Comparison of ENCODE assay signal across 19 cellular contexts in genomic region chr4:152528060-152528459, GRCh38. TPM values are rescaled to one million over a fixed set of nuclear protein-coding genes. Genes with fewer than 3 reads are reported as not detected.
A peak's percentile ranks its signal among the peaks of the same experiment; 100 is the strongest.
DNase-seq lines count a peak whose midpoint lies in the region; ATAC-seq, FAIRE-seq and TF ChIP-seq lines count a peak whose summit lies in the region.
"Had no signal": no experiment of that assay in that cellular context is flagged by ENCODE, and none has a peak within 500 bp of the region (broad histone marks: within the 10 kb centered on the region; RNA-seq: fewer than 3 reads in every experiment).

No MANE protein-coding gene starts in this region.

- WGBS in hepatocyte (ENCODE audit: low lambda C conversion rate, missing lambda C conversion rate) = 79% methylated on average over 2 of the region's 2 CpGs
- WGBS in small intestine, 3 donors = 50 to 65% (median 59%) methylated on average over 2 of the region's 2 CpGs

- H3K4me1 Mint-ChIP-seq in activated CD8-positive, alpha-beta T cell treated with anti-CD3 and anti-CD28 coated beads for 36 hours (ENCODE audit: low read depth) = peaks cover 66% of the 10 kb centered on the region
- peaks cover 54% of the 10 kb centered on the region for H3K4me1 Mint-ChIP-seq in activated CD8-positive, alpha-beta T cell treated with anti-CD3 and anti-CD28 coated beads, Interleukin-2, amount 10 ng/mL, durations not matched to agents 7 days and 5 days (ENCODE audit: low read depth)
- peaks cover 48% of the 10 kb centered on the region for H3K4me1 Mint-ChIP-seq in T-helper 17 cell
- peaks cover 67% of the 10 kb centered on the region for H3K4me1 Mint-ChIP-seq in stimulated activated effector memory CD8-positive, alpha-beta T cell treated with anti-CD3 and anti-CD28 coated beads, Interleukin-12 subunit alpha, Interleukin-12 subunit beta, amount 100 ng/mL, for 72 hours

- CTCF ChIA-PET in activated CD8-positive, alpha-beta T cell treated with anti-CD3 and anti-CD28 coated beads for 36 hours (lab: Charles Lee) = no interaction called here
- CTCF ChIA-PET in activated CD8-positive, alpha-beta T cell treated with anti-CD3 and anti-CD28 coated beads, Interleukin-2, amount 10 ng/mL, durations not matched to agents 7 days and 5 days (lab: Charles Lee) = no interaction called here

- peaks cover 100% of the 10 kb centered on the region for H3K79me2 ChIP-seq in hepatocyte

- POLR2A ChIA-PET in activated CD8-positive, alpha-beta T cell treated with anti-CD3 and anti-CD28 coated beads for 36 hours (lab: Charles Lee) = interaction anchor here (3.1 kb wide), 1 partner anchor 8 kb away, joined by 14 read pairs; the partner anchor contains the start of gene FBXW7
- POLR2A ChIA-PET in activated CD8-positive, alpha-beta T cell treated with anti-CD3 and anti-CD28 coated beads, Interleukin-2, amount 10 ng/mL, durations not matched to agents 7 days and 5 days (lab: Charles Lee) = no interaction called here

- peak overlapping the region; percentile 30 for H3K4me2 ChIP-seq in hepatocyte
- H3K4me2 ChIP-seq: BLaER1 had no signal

- H3K36me3 ChIP-seq in hepatocyte (replicated peaks; ENCODE audit: insufficient read depth, low read depth) (no peaks in the 10 kb centered on the region), small intestine (ENCODE audit: control insufficient read depth in 2 of 2, insufficient read depth in 2 of 2, low read length in 2 of 2) (no peaks in the 10 kb centered on the region)

- H3K27me3 ChIP-seq in hepatocyte (no peaks in the 10 kb centered on the region), small intestine (ENCODE audit: control insufficient read depth in 2 of 2, insufficient read depth in 2 of 2, low read length in 2 of 2) (no peaks in the 10 kb centered on the region)
- H3K27me3 ChIP-seq: BLaER1, SJSA1 had no signal

- no peaks in the 10 kb centered on the region for H3K9me2 ChIP-seq in hepatocyte (replicated peaks; ENCODE audit: insufficient read depth)

- intact Hi-C loops in activated CD8-positive, alpha-beta T cell treated with anti-CD3 and anti-CD28 coated beads for 36 hours (cut with micrococcal nuclease) = no loop called here

- peaks cover 30% of the 10 kb centered on the region for H4K20me1 ChIP-seq in hepatocyte (ENCODE audit: insufficient read depth, poor library complexity, severe bottlenecking)

- H3K4me1 ChIP-seq in hepatocyte (ENCODE audit: insufficient read depth) (no peaks in the 10 kb centered on the region), small intestine (ENCODE audit: control insufficient read depth in 2 of 2, insufficient read depth in 1 of 2, low read depth in 1 of 2, low read length in 1 of 2) (peaks cover 6 to 10% of the 10 kb centered on the region in 2 donors)

- no peak overlapping the region for H3K27ac Mint-ChIP-seq in activated CD8-positive, alpha-beta T cell treated with anti-CD3 and anti-CD28 coated beads for 36 hours
- H3K27ac Mint-ChIP-seq in activated CD8-positive, alpha-beta T cell treated with anti-CD3 and anti-CD28 coated beads, Interleukin-2, amount 10 ng/mL, durations not matched to agents 7 days and 5 days = no peak overlapping the region
- peak overlapping the region; percentile 37 for H3K27ac Mint-ChIP-seq in T-helper 17 cell
- H3K27ac Mint-ChIP-seq in stimulated activated effector memory CD8-positive, alpha-beta T cell treated with anti-CD3 and anti-CD28 coated beads, Interleukin-12 subunit alpha, Interleukin-12 subunit beta, amount 100 ng/mL, for 72 hours = no peak overlapping the region

- DNase-seq in activated CD8-positive, alpha-beta T cell treated with anti-CD3 and anti-CD28 coated beads for 36 hours = no peak
- no peak for DNase-seq in activated CD8-positive, alpha-beta T cell treated with anti-CD3 and anti-CD28 coated beads, Interleukin-2, amount 10 ng/mL, durations not matched to agents 7 days and 5 days
- DNase-seq in T-helper 17 cell = no peak
- no peak for DNase-seq in hepatocyte (ENCODE audit: low spot score)
- DNase-seq in small intestine = peak; percentile 40
- no peak for DNase-seq in stimulated activated effector memory CD8-positive, alpha-beta T cell treated with anti-CD3 and anti-CD28 coated beads, Interleukin-12 subunit alpha, Interleukin-12 subunit beta, amount 100 ng/mL, for 72 hours (ENCODE audit: low spot score in 2 of 2)
- DNase-seq in stimulated activated CD4-positive, alpha-beta T cell treated with anti-CD3 and anti-CD28 coated beads, Interleukin-4, amount 100 ng/mL, for 1 hour = no peak
- no peak for DNase-seq in pons (ENCODE audit: low spot score)
- DNase-seq: CD8-positive, alpha-beta memory T cell; GM23248; KG1; NCI-H1105 treated with DMSO at 0.1 percent for 48 hours; NCI-H2029; NCI-H2171 treated with DMSO at 0.1 percent for 48 hours; NCI-H510A treated with DMSO at 0.1 percent for 48 hours had no signal

- H3K27me3 Mint-ChIP-seq in activated CD8-positive, alpha-beta T cell treated with anti-CD3 and anti-CD28 coated beads for 36 hours = no peaks in the 10 kb centered on the region
- no peaks in the 10 kb centered on the region for H3K27me3 Mint-ChIP-seq in activated CD8-positive, alpha-beta T cell treated with anti-CD3 and anti-CD28 coated beads, Interleukin-2, amount 10 ng/mL, durations not matched to agents 7 days and 5 days (ENCODE audit: low read depth)
- no peaks in the 10 kb centered on the region for H3K27me3 Mint-ChIP-seq in T-helper 17 cell
- H3K27me3 Mint-ChIP-seq: CD8-positive, alpha-beta memory T cell had no signal

- no peak overlapping the region for H3K4me3 Mint-ChIP-seq in activated CD8-positive, alpha-beta T cell treated with anti-CD3 and anti-CD28 coated beads for 36 hours
- no peak overlapping the region for H3K4me3 Mint-ChIP-seq in activated CD8-positive, alpha-beta T cell treated with anti-CD3 and anti-CD28 coated beads, Interleukin-2, amount 10 ng/mL, durations not matched to agents 7 days and 5 days
- no peak overlapping the region for H3K4me3 Mint-ChIP-seq in T-helper 17 cell
- H3K4me3 Mint-ChIP-seq in stimulated activated effector memory CD8-positive, alpha-beta T cell treated with anti-CD3 and anti-CD28 coated beads, Interleukin-12 subunit alpha, Interleukin-12 subunit beta, amount 100 ng/mL, for 72 hours = no peak overlapping the region
- H3K4me3 Mint-ChIP-seq: CD8-positive, alpha-beta memory T cell had no signal

- peak; percentile 41 for ATAC-seq in activated CD8-positive, alpha-beta T cell treated with anti-CD3 and anti-CD28 coated beads for 36 hours
- no peak for ATAC-seq in activated CD8-positive, alpha-beta T cell treated with anti-CD3 and anti-CD28 coated beads, Interleukin-2, amount 10 ng/mL, durations not matched to agents 7 days and 5 days
- no peak for ATAC-seq in T-helper 17 cell
- no peak for ATAC-seq in stimulated activated effector memory CD8-positive, alpha-beta T cell treated with anti-CD3 and anti-CD28 coated beads, Interleukin-12 subunit alpha, Interleukin-12 subunit beta, amount 100 ng/mL, for 72 hours

- peaks cover 15% of the 10 kb centered on the region for H3K36me3 Mint-ChIP-seq in activated CD8-positive, alpha-beta T cell treated with anti-CD3 and anti-CD28 coated beads for 36 hours (ENCODE audit: low read depth)
- H3K36me3 Mint-ChIP-seq in activated CD8-positive, alpha-beta T cell treated with anti-CD3 and anti-CD28 coated beads, Interleukin-2, amount 10 ng/mL, durations not matched to agents 7 days and 5 days (ENCODE audit: low read depth) = peaks cover 24% of the 10 kb centered on the region
- H3K36me3 Mint-ChIP-seq in T-helper 17 cell (ENCODE audit: low read depth) = peaks cover 6% of the 10 kb centered on the region
- peaks cover 28% of the 10 kb centered on the region for H3K36me3 Mint-ChIP-seq in stimulated activated effector memory CD8-positive, alpha-beta T cell treated with anti-CD3 and anti-CD28 coated beads, Interleukin-12 subunit alpha, Interleukin-12 subunit beta, amount 100 ng/mL, for 72 hours

- H3K9me3 ChIP-seq in T-helper 17 cell (ENCODE audit: control insufficient read depth, low read length, poor library complexity, severe bottlenecking) (no peaks in the 10 kb centered on the region), hepatocyte (ENCODE audit: low read depth) (no peaks in the 10 kb centered on the region), small intestine (ENCODE audit: control insufficient read depth, low read depth) (no peaks in the 10 kb centered on the region)
- H3K9me3 ChIP-seq: BLaER1, SJSA1 had no signal

- H3K4me3 ChIP-seq in hepatocyte (no peak overlapping the region), small intestine (ENCODE audit: low read depth in 1 of 2, low read length in 2 of 2) (no peak overlapping the region)
- H3K4me3 ChIP-seq: BLaER1, GM23248, SJSA1 had no signal

- no peak for TF ChIP-seq CTCF in activated CD8-positive, alpha-beta T cell treated with anti-CD3 and anti-CD28 coated beads for 36 hours (IDR thresholded peaks at IDR 0.05)
- no peak for TF ChIP-seq CTCF in hepatocyte (IDR thresholded peaks at IDR 0.05; ENCODE audit: poor library complexity)

- H3K27ac ChIP-seq in hepatocyte (no peak overlapping the region), small intestine (ENCODE audit: low read depth in 1 of 2, low read length in 1 of 2) (no peak overlapping the region)
- H3K27ac ChIP-seq: 22Rv1, BLaER1, GM23248, SJSA1 had no signal

- no peak overlapping the region for H2AFZ ChIP-seq in hepatocyte
- H2AFZ ChIP-seq: GM23248 had no signal

- no peak for FAIRE-seq in small intestine (lab: Jason Lieb, UNC)
- FAIRE-seq: HTR-8/SVneo had no signal

- no peaks in the 10 kb centered on the region for H3K9me3 Mint-ChIP-seq in activated CD8-positive, alpha-beta T cell treated with anti-CD3 and anti-CD28 coated beads for 36 hours
- H3K9me3 Mint-ChIP-seq in activated CD8-positive, alpha-beta T cell treated with anti-CD3 and anti-CD28 coated beads, Interleukin-2, amount 10 ng/mL, durations not matched to agents 7 days and 5 days (ENCODE audit: insufficient read depth) = no peaks in the 10 kb centered on the region
- no peaks in the 10 kb centered on the region for H3K9me3 Mint-ChIP-seq in stimulated activated effector memory CD8-positive, alpha-beta T cell treated with anti-CD3 and anti-CD28 coated beads, Interleukin-12 subunit alpha, Interleukin-12 subunit beta, amount 100 ng/mL, for 72 hours
- H3K9me3 Mint-ChIP-seq: CD8-positive, alpha-beta memory T cell had no signal

RNA-seq across cellular contexts. Expression of gene FBXW7, which starts 7.8 kb away (rescaled TPM):
- total RNA-seq in activated CD8-positive, alpha-beta T cell treated with anti-CD3 and anti-CD28 coated beads for 36 hours = 10 to 100 TPM; 32.6 to 35.1 TPM
- total RNA-seq in activated CD8-positive, alpha-beta T cell treated with anti-CD3 and anti-CD28 coated beads, Interleukin-2, amount 10 ng/mL, durations not matched to agents 7 days and 5 days = 10 to 100 TPM; 50.6 to 56.9 TPM
- total RNA-seq in T-helper 17 cell = 100 to 1,000 TPM; 102 to 125 TPM
- total RNA-seq in hepatocyte = 41.4 and 43.5 TPM in 2 replicates
- 16.2 and 23.2 TPM in 2 replicates for polyA plus RNA-seq in hepatocyte
- polyA plus RNA-seq in small intestine = 1 to 10 TPM; 7.4 to 10.0 (median 7.5) TPM
